1 cellular context compared by ENCODE assay signal in genomic region chr7:25179771-25180591, GRCh38.
TF ChIP-seq lines count a peak whose summit lies in the region.

No MANE protein-coding gene starts in this region.

TF ChIP-seq in HepG2, 621 proteins besides CTCF, POLR2A, EP300 and RAD21 (continued from another document and continues in another):
- TF ChIP-seq E2F2 (CRISPR knock-in tag; IDR thresholded peaks at IDR 0.05; ENCODE audit: borderline replicate concordance) (no peak), HOXD1 (CRISPR knock-in tag; IDR thresholded peaks at IDR 0.05) (peak; percentile 20; the same call in 1 of the 2 replicates), ARHGAP35 (CRISPR knock-in tag; IDR thresholded peaks at IDR 0.05; ENCODE audit: borderline replicate concordance) (no peak), KMT2B (CRISPR knock-in tag; IDR thresholded peaks at IDR 0.05) (peak; percentile 46; the same call in 1 of the 2 replicates), ZNF225 (CRISPR knock-in tag; IDR thresholded peaks at IDR 0.05) (no peak), ZNF547 (CRISPR knock-in tag; IDR thresholded peaks at IDR 0.05) (no peak), ZNF468 (CRISPR knock-in tag; IDR thresholded peaks at IDR 0.05) (no peak), RELA (CRISPR knock-in tag; IDR thresholded peaks at IDR 0.05) (no peak), CCAR2 (optimal IDR thresholded peaks at IDR 0.05; ENCODE audit: low read depth, low read length) (no peak), KMT2A (CRISPR knock-in tag; IDR thresholded peaks at IDR 0.05) (no peak), FOXP1 (IDR thresholded peaks at IDR 0.05) (no peak), FOXP1 (CRISPR knock-in tag; IDR thresholded peaks at IDR 0.05) (no peak), FOXA3 (CRISPR knock-in tag; IDR thresholded peaks at IDR 0.05) (0 out of 2 replicates have a peak, but pooled peaks have one; percentile 6), CCDC6 (CRISPR knock-in tag; IDR thresholded peaks at IDR 0.05) (no peak; the same call in 1 of the 2 replicates), ZNF350 (CRISPR knock-in tag; IDR thresholded peaks at IDR 0.05; ENCODE audit: borderline replicate concordance, low read depth) (no peak), NBN (conservative IDR thresholded peaks at IDR 0.05) (no peak), ZNF788 (CRISPR knock-in tag; IDR thresholded peaks at IDR 0.05; ENCODE audit: borderline replicate concordance) (no peak), ZNF569 (CRISPR knock-in tag; IDR thresholded peaks at IDR 0.05; ENCODE audit: borderline replicate concordance) (no peak), GTF3A (CRISPR knock-in tag; conservative IDR thresholded peaks at IDR 0.05) (no peak), ZNF609 (CRISPR knock-in tag; IDR thresholded peaks at IDR 0.05; ENCODE audit: borderline replicate concordance) (no peak), HOMEZ (CRISPR knock-in tag; IDR thresholded peaks at IDR 0.05; ENCODE audit: low read depth) (no peak; the same call in 1 of the 2 replicates), ZNF713 (CRISPR knock-in tag; IDR thresholded peaks at IDR 0.05) (no peak), ZNF205 (CRISPR knock-in tag; IDR thresholded peaks at IDR 0.05) (no peak), PBX2 (CRISPR knock-in tag; IDR thresholded peaks at IDR 0.05) (no peak), ZGPAT (CRISPR knock-in tag; IDR thresholded peaks at IDR 0.05) (peak; percentile 34; the same call in 1 of the 2 replicates), ZNF530 (CRISPR knock-in tag; IDR thresholded peaks at IDR 0.05; ENCODE audit: low read depth) (no peak), ZNF281 (CRISPR knock-in tag; IDR thresholded peaks at IDR 0.05; ENCODE audit: borderline replicate concordance) (no peak), ZKSCAN5 (CRISPR knock-in tag; IDR thresholded peaks at IDR 0.05) (no peak), NFE2 (CRISPR knock-in tag; IDR thresholded peaks at IDR 0.05) (no peak), CEBPG (CRISPR knock-in tag; IDR thresholded peaks at IDR 0.05) (no peak), GMEB2 (CRISPR knock-in tag; IDR thresholded peaks at IDR 0.05; ENCODE audit: low read depth) (no peak), ZNF34 (CRISPR knock-in tag; IDR thresholded peaks at IDR 0.05; ENCODE audit: borderline replicate concordance) (no peak), ATF6 (CRISPR knock-in tag; conservative IDR thresholded peaks at IDR 0.05) (no peak), U2AF1 (optimal IDR thresholded peaks at IDR 0.05; ENCODE audit: low read depth, low read length) (no peak), ZFP1 (CRISPR knock-in tag; IDR thresholded peaks at IDR 0.05) (no peak), BHLHE40 (IDR thresholded peaks at IDR 0.05; ENCODE audit: low read length) (no peak), ZNF780A (CRISPR knock-in tag; IDR thresholded peaks at IDR 0.05) (no peak), FOXM1 (CRISPR knock-in tag; IDR thresholded peaks at IDR 0.05) (no peak), SALL2 (CRISPR knock-in tag; IDR thresholded peaks at IDR 0.05) (no peak), SIN3B (IDR thresholded peaks at IDR 0.05; ENCODE audit: low read length) (no peak), TBP (CRISPR knock-in tag; IDR thresholded peaks at IDR 0.05) (no peak), ARNTL (CRISPR knock-in tag; IDR thresholded peaks at IDR 0.05) (no peak), ZNF160 (CRISPR knock-in tag; IDR thresholded peaks at IDR 0.05) (no peak), ZNF879 (CRISPR knock-in tag; IDR thresholded peaks at IDR 0.05) (no peak), FOXO1 (CRISPR knock-in tag; IDR thresholded peaks at IDR 0.05) (no peak), AKAP8 (CRISPR knock-in tag; IDR thresholded peaks at IDR 0.05) (no peak), ZBTB4 (CRISPR knock-in tag; IDR thresholded peaks at IDR 0.05; ENCODE audit: borderline replicate concordance) (no peak), RCOR2 (CRISPR knock-in tag; IDR thresholded peaks at IDR 0.05) (no peak), SOX5 (CRISPR knock-in tag; IDR thresholded peaks at IDR 0.05; ENCODE audit: borderline replicate concordance) (no peak; the same call in 1 of the 2 replicates)
